Comparison of ENCODE assay signal across 1 cellular context in genomic region chr2:60538136-60538535, GRCh38.
TF ChIP-seq lines count a peak whose summit lies in the region.

No MANE protein-coding gene starts in this region.

TF ChIP-seq in H1, 55 proteins besides CTCF, POLR2A, EP300 and RAD21:
- no peak for TF ChIP-seq BACH1 (IDR thresholded peaks at IDR 0.05; ENCODE audit: low read length)
- TF ChIP-seq CHD7 (IDR thresholded peaks at IDR 0.05; ENCODE audit: insufficient replicate concordance, low read length): no peak
- TF ChIP-seq GABPA (IDR thresholded peaks at IDR 0.05; ENCODE audit: borderline replicate concordance, insufficient read depth, low read length): no peak
- TF ChIP-seq ASH2L (IDR thresholded peaks at IDR 0.05; ENCODE audit: low read length): no peak
- TF ChIP-seq CTBP2 (IDR thresholded peaks at IDR 0.05; ENCODE audit: borderline replicate concordance, insufficient read depth, insufficient read length, low read length): no peak
- TF ChIP-seq NRF1 (IDR thresholded peaks at IDR 0.05; ENCODE audit: low read depth, low read length): no peak
- TF ChIP-seq CEBPB (IDR thresholded peaks at IDR 0.05; ENCODE audit: low read depth, low read length): no peak
- no peak for TF ChIP-seq JUN (IDR thresholded peaks at IDR 0.05; ENCODE audit: low read depth, low read length)
- no peak for TF ChIP-seq SAP30 (IDR thresholded peaks at IDR 0.05; ENCODE audit: insufficient read depth, insufficient replicate concordance, low read length)
- TF ChIP-seq SIX5 (IDR thresholded peaks at IDR 0.05; ENCODE audit: low read depth, low read length): no peak
- no peak for TF ChIP-seq RNF2 (IDR thresholded peaks at IDR 0.05; ENCODE audit: borderline replicate concordance, low read depth, low read length, missing control alignments, poor library complexity, severe bottlenecking)
- TF ChIP-seq FOSL1 (IDR thresholded peaks at IDR 0.05; ENCODE audit: insufficient read depth, low read depth, low read length): no peak
- no peak for TF ChIP-seq BRCA1 (IDR thresholded peaks at IDR 0.05; ENCODE audit: low read depth, low read length)
- TF ChIP-seq CREB1 (IDR thresholded peaks at IDR 0.05): no peak
- TF ChIP-seq SIN3A (conservative IDR thresholded peaks at IDR 0.05 in 1 of 2, IDR thresholded peaks at IDR 0.05 in 1 of 2; ENCODE audit: low read depth in 1 of 2, low read length in 2 of 2): no peak
- no peak for TF ChIP-seq MAFK (IDR thresholded peaks at IDR 0.05; ENCODE audit: low read depth, low read length)
- TF ChIP-seq CBX5 (IDR thresholded peaks at IDR 0.05; ENCODE audit: low read depth, low read length): no peak
